In the genomic region with DNA sequence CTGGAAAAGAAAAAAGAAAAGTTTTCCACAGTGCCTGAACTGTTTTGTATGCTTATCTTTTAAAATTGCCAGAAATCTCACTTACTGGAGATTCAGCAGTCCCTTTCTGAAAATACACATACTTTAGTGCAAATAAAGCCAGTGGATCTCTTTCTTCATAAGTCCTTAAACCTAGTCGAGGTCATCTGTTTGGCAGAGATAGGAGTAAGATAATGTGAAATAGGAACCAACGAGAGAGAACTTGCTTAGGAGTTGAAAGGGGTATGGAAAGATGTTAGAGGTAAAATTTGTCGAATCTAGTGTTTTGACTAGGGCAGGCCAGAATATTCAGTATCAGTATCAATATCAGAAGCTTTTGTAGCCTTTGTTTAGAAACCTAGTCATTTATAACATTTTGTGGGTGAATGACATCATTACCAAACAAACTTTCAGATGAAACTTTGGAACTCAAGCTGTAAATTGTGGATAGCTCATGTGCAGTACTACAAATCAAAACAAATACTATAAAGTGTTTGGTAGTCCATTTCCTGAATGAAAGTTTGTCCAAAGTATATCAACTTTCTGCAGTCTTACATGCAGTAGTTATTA, we compare ENCODE assay signal across 8 cellular contexts. TPM values are rescaled to one million over a fixed set of nuclear protein-coding genes. Genes with fewer than 3 reads are reported as not detected.
A peak's percentile ranks its signal among the peaks of the same experiment; 100 is the strongest.
DNase-seq lines count a peak whose midpoint lies in the region; ATAC-seq, FAIRE-seq and TF ChIP-seq lines count a peak whose summit lies in the region.
"Not testable (repeated sequence)": the region's sequence is repeated elsewhere in the genome, so short reads cannot be mapped to it uniquely, and the experiment has no call there.

No MANE protein-coding gene starts in this region.

- not testable (repeated sequence) for H2AFZ ChIP-seq in PC-3 (ENCODE audit: low read length)

- H3K4me1 Mint-ChIP-seq in stimulated activated naive B cell treated with anti-CD40 and anti-IgM and Interleukin-4, amounts not matched to agents 10 μg/mL and 1 μg/mL and 100 μg/mL, for 72 hours, result not testable (repeated sequence)

- not testable (repeated sequence) for H3K4me3 ChIP-seq in HEK293 (ENCODE audit: low read depth, low read length); PC-3 (ENCODE audit: low read length)

- H3F3A ChIP-seq in PC-3 (ENCODE audit: low read length, unreplicated experiment), result not testable (repeated sequence)

- not testable (repeated sequence) for H3K36me3 ChIP-seq in HEK293 (ENCODE audit: control insufficient read depth in 2 of 2, insufficient read depth in 1 of 2, low read length in 2 of 2); PC-3 (ENCODE audit: low read depth, low read length)

- not testable (repeated sequence) for TF ChIP-seq CTCF in HEK293 (tag by site-specific recombination; IDR thresholded peaks at IDR 0.05); PC-3 (conservative IDR thresholded peaks at IDR 0.05; ENCODE audit: low read depth, low read length)

- not testable (repeated sequence) for H3K4me1 ChIP-seq in HEK293 (ENCODE audit: control insufficient read depth, insufficient read depth, low read length); PC-3 (ENCODE audit: insufficient read depth, low read length)

- H3K9me3 Mint-ChIP-seq in activated naive CD4-positive, alpha-beta T cell treated with anti-CD3 and anti-CD28 coated beads, Interleukin-2, amount 50 U/mL, for 72 hours; stimulated activated naive B cell treated with anti-CD40 and anti-IgM and Interleukin-4, amounts not matched to agents 10 μg/mL and 1 μg/mL and 100 μg/mL, for 72 hours: not testable (repeated sequence)

- H3K27me3 Mint-ChIP-seq in stimulated activated naive B cell treated with anti-CD40 and anti-IgM and Interleukin-4, amounts not matched to agents 10 μg/mL and 1 μg/mL and 100 μg/mL, for 72 hours, result not testable (repeated sequence)

- not testable (repeated sequence) for H3K27ac Mint-ChIP-seq in activated naive CD4-positive, alpha-beta T cell treated with anti-CD3 and anti-CD28 coated beads, Interleukin-2, amount 50 U/mL, for 72 hours; stimulated activated naive B cell treated with anti-CD40 and anti-IgM and Interleukin-4, amounts not matched to agents 10 μg/mL and 1 μg/mL and 100 μg/mL, for 72 hours

- H3K9ac ChIP-seq in PC-3 (ENCODE audit: low read length), result not testable (repeated sequence)

- H3K27ac ChIP-seq in HEK293 (ENCODE audit: extremely low read depth, low read depth, low read length); PC-3 (ENCODE audit: low read length): not testable (repeated sequence)

- H3K79me2 ChIP-seq in PC-3 (ENCODE audit: low read length), result not testable (repeated sequence)

- DNase-seq in GM12892 (ENCODE audit: insufficient read length); PC-3; activated naive CD4-positive, alpha-beta T cell treated with anti-CD3 and anti-CD28 coated beads, Interleukin-2, amount 50 U/mL, for 72 hours (ENCODE audit: low spot score in 2 of 2); stimulated activated naive B cell treated with anti-CD40 and anti-IgM and Interleukin-4, amounts not matched to agents 10 μg/mL and 1 μg/mL and 100 μg/mL, for 72 hours: not testable (repeated sequence)

- BruUV-seq in PC-3 (replicated peaks; lab: Mats Ljungman, UMichigan), result not testable (repeated sequence)

- not testable (repeated sequence) for H3K27me3 ChIP-seq in PC-3 (ENCODE audit: low read length)

- not testable (repeated sequence) for H3K9me3 ChIP-seq in HEK293 (ENCODE audit: control insufficient read depth, insufficient read depth, low read depth, low read length); PC-3 (ENCODE audit: low read length)

- not testable (repeated sequence) for H3K9me2 ChIP-seq in PC-3 (replicated peaks; ENCODE audit: low read length)

- POLR2A ChIA-PET in HEK293 (lab: Yijun Ruan, JAX); PC-3 (lab: Charles Lee; ENCODE audit: unreplicated experiment): not testable (repeated sequence)

- not testable (repeated sequence) for TF ChIP-seq POLR2A in GM12892 (IDR thresholded peaks at IDR 0.05; ENCODE audit: low read depth, low read length)

- CTCF ChIA-PET in HEK293 (lab: Yijun Ruan, JAX); PC-3 (lab: Charles Lee): not testable (repeated sequence)

- ATAC-seq in GM19035 (IDR thresholded peaks at IDR 0.05; ENCODE audit: unreplicated experiment) (peak; percentile 68), HG03354 (IDR thresholded peaks at IDR 0.05; ENCODE audit: poor library complexity, severe bottlenecking, unreplicated experiment) (peak; percentile 55), PC-3 (peak; percentile 67)
- ATAC-seq in activated naive CD4-positive, alpha-beta T cell treated with anti-CD3 and anti-CD28 coated beads, Interleukin-2, amount 50 U/mL, for 72 hours, result peak; percentile 72 to 85
- peak; percentile 44 to 61 for ATAC-seq in stimulated activated naive B cell treated with anti-CD40 and anti-IgM and Interleukin-4, amounts not matched to agents 10 μg/mL and 1 μg/mL and 100 μg/mL, for 72 hours (replicated peaks)

- H3K4me3 Mint-ChIP-seq in stimulated activated naive B cell treated with anti-CD40 and anti-IgM and Interleukin-4, amounts not matched to agents 10 μg/mL and 1 μg/mL and 100 μg/mL, for 72 hours, result not testable (repeated sequence)

- peak; percentile 97 for FAIRE-seq in GM12892 (lab: Jason Lieb, UNC)
- FAIRE-seq in islet of Langerhans (lab: Jason Lieb, UNC), result peak; percentile 47

- H3K4me2 ChIP-seq in PC-3 (ENCODE audit: low read length), result not testable (repeated sequence)

- intact Hi-C loops in PC-3 (cut with micrococcal nuclease), result not testable (repeated sequence)

- H4K20me1 ChIP-seq in PC-3 (ENCODE audit: low read length), result not testable (repeated sequence)

- not testable (repeated sequence) for H3K36me3 Mint-ChIP-seq in activated naive CD4-positive, alpha-beta T cell treated with anti-CD3 and anti-CD28 coated beads, Interleukin-2, amount 50 U/mL, for 72 hours; stimulated activated naive B cell treated with anti-CD40 and anti-IgM and Interleukin-4, amounts not matched to agents 10 μg/mL and 1 μg/mL and 100 μg/mL, for 72 hours

TF ChIP-seq in HEK293, 187 proteins besides CTCF, POLR2A, EP300 and RAD21 (continues in another document):
- TF ChIP-seq ZFP69B (tag by site-specific recombination; IDR thresholded peaks at IDR 0.05) (peak; percentile 81), ZNF366 (tag by site-specific recombination; conservative IDR thresholded peaks at IDR 0.05) (peak; percentile 88), ZBTB1 (tag by site-specific recombination; IDR thresholded peaks at IDR 0.05) (0 out of 2 replicates have a peak, but pooled peaks have one; percentile 36), ZNF600 (tag by site-specific recombination; IDR thresholded peaks at IDR 0.05) (peak; percentile 89), BCL11A (tag by site-specific recombination; IDR thresholded peaks at IDR 0.05; ENCODE audit: low read depth) (peak; percentile 61; the same call in 1 of the 2 replicates), ZNF639 (tag by site-specific recombination; IDR thresholded peaks at IDR 0.05) (peak; percentile 69; the same call in 1 of the 2 replicates), ZXDB (tag by site-specific recombination; IDR thresholded peaks at IDR 0.05) (peak; percentile 65), SP7 (tag by site-specific recombination; IDR thresholded peaks at IDR 0.05) (peak; percentile 68; the same call in 1 of the 2 replicates), FEZF1 (tag by site-specific recombination; IDR thresholded peaks at IDR 0.05) (peak; percentile 77), ZNF76 (tag by site-specific recombination; IDR thresholded peaks at IDR 0.05; ENCODE audit: borderline replicate concordance, low read depth) (0 out of 2 replicates have a peak, but pooled peaks have one; percentile 20), ZNF184 (tag by site-specific recombination; IDR thresholded peaks at IDR 0.05) (0 out of 2 replicates have a peak, but pooled peaks have one; percentile 21), KLF16 (tag by site-specific recombination; IDR thresholded peaks at IDR 0.05) (0 out of 2 replicates have a peak, but pooled peaks have one; percentile 18), ZEB2 (tag by site-specific recombination; IDR thresholded peaks at IDR 0.05) (peak; percentile 92), OSR2 (tag by site-specific recombination; IDR thresholded peaks at IDR 0.05) (peak; percentile 79; the same call in 1 of the 2 replicates)

RNA-seq across cellular contexts. Expression of gene NSF, which starts 8.0 kb away (rescaled TPM):
- 12.1 TPM for polyA plus RNA-seq in GM12892 (2012; ENCODE audit: missing spikeins)
- total RNA-seq in PC-3 (2014; rRNA removed), result 50.3 and 52.2 TPM in 2 replicates
- 10 to 100 TPM; 24.1 to 94.1 TPM for total RNA-seq in activated naive CD4-positive, alpha-beta T cell treated with anti-CD3 and anti-CD28 coated beads, Interleukin-2, amount 50 U/mL, for 72 hours

RNA-seq across cellular contexts. Expression of gene ARL17A, which starts 18.9 kb away (rescaled TPM):
- polyA plus RNA-seq in GM12892 (2012; ENCODE audit: missing spikeins), result 20.9 TPM
- 6.0 and 8.5 TPM in 2 replicates for total RNA-seq in PC-3 (2014; rRNA removed)
- total RNA-seq in activated naive CD4-positive, alpha-beta T cell treated with anti-CD3 and anti-CD28 coated beads, Interleukin-2, amount 50 U/mL, for 72 hours, result 10 to 100 TPM; 20.6 to 27.9 TPM
